16 cellular contexts compared by ENCODE assay signal in the genomic region with DNA sequence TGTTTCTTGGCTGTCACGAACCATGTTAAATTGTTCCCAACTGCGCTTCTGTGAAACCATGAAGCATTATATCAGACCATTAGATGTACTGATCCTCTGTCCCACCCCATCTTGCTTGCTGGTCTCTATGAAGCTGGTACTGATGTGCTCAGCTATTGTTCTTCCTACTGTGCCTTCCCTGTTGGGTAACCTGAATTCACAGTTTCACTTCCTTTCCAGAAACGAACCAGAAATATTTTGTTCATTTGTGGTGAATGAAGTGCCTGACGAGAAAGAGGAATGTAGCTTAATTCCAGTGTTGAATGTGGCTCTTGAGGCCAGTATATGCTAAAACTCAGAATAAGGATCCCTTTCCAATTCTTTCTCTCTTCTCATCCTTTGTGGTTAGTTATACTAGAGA. TPM values are rescaled to one million over a fixed set of nuclear protein-coding genes. Genes with fewer than 3 reads are reported as not detected.
"Had no signal": no experiment of that assay in that cellular context is flagged by ENCODE, and none has a peak within 500 bp of the region (broad histone marks: within the 10 kb centered on the region; RNA-seq: fewer than 3 reads in every experiment).

No MANE protein-coding gene starts in this region.

- DNase-seq: activated CD4-positive, alpha-beta T cell treated with anti-CD3 and anti-CD28 coated beads for 4 hours; activated CD8-positive, alpha-beta memory T cell treated with anti-CD3 and anti-CD28 coated beads, Interleukin-2, amount 50 U/mL, for 48 hours; activated CD8-positive, alpha-beta T cell treated with anti-CD3 and anti-CD28 coated beads, Interleukin-2, amount 10 ng/mL, durations not matched to agents 7 days and 5 days; activated gamma-delta T cell; activated T-cell treated with anti-CD3 and anti-CD28 coated beads, Interleukin-2, amount 50 U/mL, for 72 hours; midbrain; stimulated activated CD4-positive, alpha-beta T cell treated with anti-CD3 and anti-CD28 coated beads, Interleukin-1b, Interleukin-23, amount 100 ng/mL, for 48 hours; stimulated activated naive CD8-positive, alpha-beta T cell treated with anti-CD3 and anti-CD28 coated beads, Interleukin-15, amount 100 ng/mL, for 72 hours had no signal

- H3K36me3 ChIP-seq: neural progenitor cell had no signal

- H3K27me3 ChIP-seq: hepatocyte, neural progenitor cell had no signal

- H3K27ac ChIP-seq: hepatocyte, neural progenitor cell had no signal

- ATAC-seq: activated CD8-positive, alpha-beta T cell treated with anti-CD3 and anti-CD28 coated beads, Interleukin-2, amount 10 ng/mL, durations not matched to agents 7 days and 5 days; activated naive CD4-positive, alpha-beta T cell treated with anti-CD3 and anti-CD28 coated beads, Interleukin-2, amount 50 U/mL, for 72 hours; activated T-cell treated with anti-CD3 and anti-CD28 coated beads, Interleukin-2, amount 50 U/mL, for 72 hours; left lobe of liver; stimulated activated naive CD8-positive, alpha-beta T cell treated with anti-CD3 and anti-CD28 coated beads, Interleukin-15, amount 100 ng/mL, for 72 hours; WTC11 had no signal

- H3K4me1 ChIP-seq: neural progenitor cell had no signal

- H3K4me3 ChIP-seq: hepatocyte, neural progenitor cell had no signal

- FAIRE-seq: colon, endometrium, keratinocyte had no signal

RNA-seq across cellular contexts. Expression of a gene that starts 58.1 kb away (rescaled TPM):
- total RNA-seq: activated CD8-positive, alpha-beta T cell treated with anti-CD3 and anti-CD28 coated beads, Interleukin-2, amount 10 ng/mL, durations not matched to agents 7 days and 5 days; activated naive CD4-positive, alpha-beta T cell treated with anti-CD3 and anti-CD28 coated beads, Interleukin-2, amount 50 U/mL, for 72 hours; activated T-cell treated with anti-CD3 and anti-CD28 coated beads, Interleukin-2, amount 50 U/mL, for 72 hours; left lobe of liver had no signal
- polyA plus RNA-seq: keratinocyte had no signal
